9 cellular contexts compared by ENCODE assay signal in the genomic region with DNA sequence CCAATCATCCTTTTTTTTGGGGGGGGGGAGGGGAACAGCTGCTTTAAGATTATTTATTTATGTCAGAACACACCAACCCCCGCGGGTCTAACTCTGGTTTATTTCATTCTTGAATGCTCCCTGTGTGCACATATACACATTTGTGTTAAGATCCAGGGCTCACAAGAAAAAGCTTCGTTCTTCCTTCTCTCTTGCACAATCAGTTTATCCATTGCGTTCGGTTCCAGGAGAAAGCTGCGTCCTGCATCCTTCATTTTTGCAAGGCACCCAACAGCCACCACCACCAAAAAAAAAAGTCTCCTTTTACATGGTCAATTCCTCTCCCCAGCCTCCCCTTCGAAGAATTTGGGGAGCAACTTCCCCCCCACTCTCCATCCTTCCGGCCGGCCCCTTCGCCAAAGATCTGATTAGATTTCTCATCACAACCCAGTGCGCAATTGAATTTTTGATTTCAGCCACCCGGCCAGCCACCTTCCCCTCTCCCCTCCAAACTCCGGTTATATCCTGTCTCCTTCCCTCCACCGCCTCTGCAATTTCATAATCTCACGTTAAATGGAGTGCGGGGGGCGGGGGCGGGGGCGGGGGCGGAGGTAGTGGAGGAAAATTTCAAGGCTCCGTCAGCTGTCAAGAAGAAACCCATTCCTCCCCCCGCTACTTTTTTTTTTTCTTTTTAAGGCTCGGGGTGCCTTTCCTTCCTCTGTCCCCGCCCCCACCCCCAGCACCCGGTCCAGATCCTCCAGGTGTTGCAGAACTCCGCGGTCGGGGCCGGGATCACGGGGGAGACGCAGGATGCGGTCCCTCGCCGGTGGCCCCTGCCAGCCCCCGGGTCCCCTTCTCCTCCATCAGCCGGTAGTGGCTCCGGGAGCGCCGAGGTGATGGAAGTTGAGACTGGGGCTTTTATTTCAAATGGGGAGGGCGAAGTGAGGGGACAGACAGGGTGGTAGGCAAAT.
DNase-seq lines count a peak whose midpoint lies in the region; ATAC-seq and TF ChIP-seq lines count a peak whose summit lies in the region.
"Had no signal": no experiment of that assay in that cellular context is flagged by ENCODE, and none has a peak within 500 bp of the region (broad histone marks: within the 10 kb centered on the region; RNA-seq: fewer than 3 reads in every experiment).

No MANE protein-coding gene starts in this region.

- H3K9me3 ChIP-seq in thyroid gland, result no peaks in the 10 kb centered on the region

- ATAC-seq in esophagus mucosa, result no peak

- peak overlapping the region; percentile 93 for H3K27ac ChIP-seq in cingulate gyrus (ENCODE audit: low read depth, low read length)
- H3K27ac ChIP-seq in thyroid gland, result peak overlapping the region in 2 of 3 donors; percentile 38 to 78

- peak overlapping the region; percentile 11 for H3K4me3 ChIP-seq in lower leg skin (ENCODE audit: low read depth, poor library complexity, severe bottlenecking)
- peak overlapping the region in 2 of 3 donors; percentile 32 to 56 for H3K4me3 ChIP-seq in thyroid gland (replicated peaks in 1 of 3)

- H3K4me1 ChIP-seq in thyroid gland, result peaks cover 0 to 10% of the 10 kb centered on the region in 2 donors

- H3K36me3 Mint-ChIP-seq in activated CD4-positive, alpha-beta T cell treated with anti-CD3 and anti-CD28 coated beads, Interleukin-2, amount 10 ng/mL, durations not matched to agents 24 days and 14 days (ENCODE audit: low read depth), result no peaks in the 10 kb centered on the region

- DNase-seq in activated CD4-positive, alpha-beta T cell treated with anti-CD3 and anti-CD28 coated beads, Interleukin-2, amount 10 ng/mL, durations not matched to agents 24 days and 14 days, result no peak
- no peak for DNase-seq in activated CD4-positive, alpha-beta T cell treated with anti-CD3 and anti-CD28 coated beads, Interleukin-2, amount 50 U/mL, for 1 hour
- no peak for DNase-seq in lower leg skin (ENCODE audit: low spot score in 2 of 2)
- peak; percentile 30 to 43 for DNase-seq in thyroid gland
- no peak for DNase-seq in NCI-H1694 treated with DMSO at 0.1 percent for 48 hours (lab: John Stamatoyannopoulos, UW)
- DNase-seq in NCI-H1930 (lab: John Stamatoyannopoulos, UW), result no peak
- DNase-seq: activated naive CD4-positive, alpha-beta T cell had no signal

- peaks cover 4% of the 10 kb centered on the region for H3K9me3 Mint-ChIP-seq in activated CD4-positive, alpha-beta T cell treated with anti-CD3 and anti-CD28 coated beads, Interleukin-2, amount 10 ng/mL, durations not matched to agents 24 days and 14 days

- H3K27me3 ChIP-seq in thyroid gland, result no peaks in the 10 kb centered on the region

- no peak overlapping the region for H3K27ac Mint-ChIP-seq in activated CD4-positive, alpha-beta T cell treated with anti-CD3 and anti-CD28 coated beads, Interleukin-2, amount 10 ng/mL, durations not matched to agents 24 days and 14 days

- H3K4me3 Mint-ChIP-seq in activated CD4-positive, alpha-beta T cell treated with anti-CD3 and anti-CD28 coated beads, Interleukin-2, amount 10 ng/mL, durations not matched to agents 24 days and 14 days, result peak overlapping the region; percentile 79

- H3K36me3 ChIP-seq in thyroid gland, result no peaks in the 10 kb centered on the region

- H3K4me1 Mint-ChIP-seq in activated CD4-positive, alpha-beta T cell treated with anti-CD3 and anti-CD28 coated beads, Interleukin-2, amount 10 ng/mL, durations not matched to agents 24 days and 14 days, result peaks cover 8% of the 10 kb centered on the region

- peaks cover 15% of the 10 kb centered on the region for H3K27me3 Mint-ChIP-seq in activated CD4-positive, alpha-beta T cell treated with anti-CD3 and anti-CD28 coated beads, Interleukin-2, amount 10 ng/mL, durations not matched to agents 24 days and 14 days

- TF ChIP-seq CTCF in lower leg skin (IDR thresholded peaks at IDR 0.05) (no peak), thyroid gland (IDR thresholded peaks at IDR 0.05) (no peak)

- TF ChIP-seq POLR2A in lower leg skin (IDR thresholded peaks at IDR 0.05) (no peak), thyroid gland (IDR thresholded peaks at IDR 0.05) (no peak)

- WGBS in lower leg skin, 2 donors, result 2 to 4% methylated on average over 40 of the region's 40 CpGs
- 2 to 3% methylated on average over 40 of the region's 40 CpGs for WGBS in thyroid gland, 2 donors

- intact Hi-C loops in activated CD4-positive, alpha-beta T cell treated with anti-CD3 and anti-CD28 coated beads, Interleukin-2, amount 10 ng/mL, durations not matched to agents 24 days and 14 days (cut with micrococcal nuclease), result no loop called here
- intact Hi-C loops in lower leg skin (cut with DNase I; ENCODE audit: low total_unique reads) (loop anchor here (10.0 kb wide), 1 partner anchor 1128 kb away; no protein-coding TSS in a partner anchor), thyroid gland (cut with DNase I) (no loop called here)

Comparison
In these comparisons a context has a peak if more than half of its experiments do, and no peak if none do; other contexts are left out.
1. DNase-seq: peak in thyroid gland (2 of 2); none in activated CD4-positive, alpha-beta T cell treated with anti-CD3 and anti-CD28 coated beads, Interleukin-2, amount 10 ng/mL, durations not matched to agents 24 days and 14 days (single experiment), activated CD4-positive, alpha-beta T cell treated with anti-CD3 and anti-CD28 coated beads, Interleukin-2, amount 50 U/mL, for 1 hour (single experiment), lower leg skin (0 of 2), NCI-H1694 treated with DMSO at 0.1 percent for 48 hours (single experiment) and NCI-H1930 (0 of 2).